In the genomic region with DNA sequence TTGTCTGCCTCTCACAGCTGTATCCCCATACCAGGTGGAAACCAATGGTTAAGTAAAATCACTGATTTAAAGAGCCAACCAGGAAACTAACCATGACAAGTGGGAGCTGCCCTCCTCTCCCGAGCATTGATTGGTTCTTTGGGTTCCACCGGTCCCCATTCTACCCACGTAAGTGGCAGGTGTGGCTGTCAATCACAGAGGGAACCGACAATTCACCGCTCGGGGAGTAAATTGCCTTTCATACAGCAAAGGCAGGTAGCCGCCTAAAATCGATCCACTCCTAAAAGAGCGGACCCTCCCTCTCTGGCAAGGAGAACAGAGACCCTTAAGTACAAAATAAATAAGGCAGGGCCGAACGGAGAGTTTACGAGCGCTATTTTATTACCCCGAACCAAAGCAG, we compare ENCODE assay signal across 8 cellular contexts. TPM values are rescaled to one million over a fixed set of nuclear protein-coding genes. Genes with fewer than 3 reads are reported as not detected.
A peak's percentile ranks its signal among the peaks of the same experiment; 100 is the strongest.
DNase-seq lines count a peak whose midpoint lies in the region; ATAC-seq and TF ChIP-seq lines count a peak whose summit lies in the region.

No MANE protein-coding gene starts in this region.

- H3K4me3 Mint-ChIP-seq in natural killer cell: no peak overlapping the region

- H3K4me1 Mint-ChIP-seq in natural killer cell: no peaks in the 10 kb centered on the region

- H3K9ac ChIP-seq in HUES48 (ENCODE audit: low read depth, low read length): no peak overlapping the region; the same call in 1 of the 2 replicates

- H3K9me3 ChIP-seq in HUES48 (ENCODE audit: control insufficient read depth, insufficient read depth, low read length): no peaks in the 10 kb centered on the region

- peaks cover 42 to 70% of the 10 kb centered on the region in 2 donors for H3K27me3 Mint-ChIP-seq in natural killer cell (ENCODE audit: low read depth in 2 of 2)

- peak overlapping the region; percentile 85 for H3K4me3 ChIP-seq in HUES48 (ENCODE audit: low read depth, low read length)

- peaks cover 7% of the 10 kb centered on the region for H3K36me3 Mint-ChIP-seq in natural killer cell

- peak; percentile 66 for DNase-seq in DMS153 treated with DMSO at 0.1 percent for 48 hours (lab: John Stamatoyannopoulos, UW; ENCODE audit: unreplicated experiment)
- peak; percentile 25 for DNase-seq in RPMI7951 (ENCODE audit: low read depth)
- peak; percentile 52 to 95 for DNase-seq in cerebellar nuclear complex (lab: John Stamatoyannopoulos, UW)
- DNase-seq in islet precursor cell: peak; percentile 96
- DNase-seq in stimulated activated CD4-positive, alpha-beta T cell treated with anti-CD3 and anti-CD28 coated beads, Interleukin-12 subunit alpha, Interleukin-12 subunit beta, amount 100 ng/mL, for 24 hours (ENCODE audit: low read depth in 2 of 2): peak; percentile 2 to 28
- no peak for DNase-seq in natural killer cell

- intact Hi-C loops in natural killer cell (cut with micrococcal nuclease): no loop called here

- no peak for TF ChIP-seq CTCF in natural killer cell (IDR thresholded peaks at IDR 0.05)

- H3K36me3 ChIP-seq in HUES48 (ENCODE audit: control insufficient read depth, insufficient read depth, low read length): no peaks in the 10 kb centered on the region

- no peak overlapping the region for H3K27ac Mint-ChIP-seq in natural killer cell

- no peak overlapping the region for H3K27ac ChIP-seq in HUES48 (ENCODE audit: low read depth, low read length)

- ATAC-seq in GM21786 (IDR thresholded peaks at IDR 0.05; ENCODE audit: unreplicated experiment): no peak
- ATAC-seq in natural killer cell: no peak

- no peaks in the 10 kb centered on the region for H3K9me3 Mint-ChIP-seq in natural killer cell

- H3K4me1 ChIP-seq in HUES48 (ENCODE audit: control insufficient read depth, insufficient read depth, low read length): no peaks in the 10 kb centered on the region

- no peaks in the 10 kb centered on the region for H3K27me3 ChIP-seq in HUES48 (ENCODE audit: control insufficient read depth, insufficient read depth, low read length)

RNA-seq across cellular contexts. Expression of gene ERC2, which starts 1.2 kb away (rescaled TPM):
- 0.10 and 0.24 TPM in 2 replicates for total RNA-seq in RPMI7951 (2014; rRNA removed; shearing (Covaris generic))
- not detected for total RNA-seq in natural killer cell
